Comparison of ENCODE assay signal across 1 cellular context in genomic region chr19:34999498-35000337, GRCh38.
TF ChIP-seq lines count a peak whose summit lies in the region.

Gene GRAMD1A (plus strand): TSS chr19:35000323. CDS start chr19:35000479, 156 bp downstream.

TF ChIP-seq in HepG2, 621 proteins besides CTCF, POLR2A, EP300 and RAD21 (continued from another document and continues in another):
- TF ChIP-seq, protein P1, sequence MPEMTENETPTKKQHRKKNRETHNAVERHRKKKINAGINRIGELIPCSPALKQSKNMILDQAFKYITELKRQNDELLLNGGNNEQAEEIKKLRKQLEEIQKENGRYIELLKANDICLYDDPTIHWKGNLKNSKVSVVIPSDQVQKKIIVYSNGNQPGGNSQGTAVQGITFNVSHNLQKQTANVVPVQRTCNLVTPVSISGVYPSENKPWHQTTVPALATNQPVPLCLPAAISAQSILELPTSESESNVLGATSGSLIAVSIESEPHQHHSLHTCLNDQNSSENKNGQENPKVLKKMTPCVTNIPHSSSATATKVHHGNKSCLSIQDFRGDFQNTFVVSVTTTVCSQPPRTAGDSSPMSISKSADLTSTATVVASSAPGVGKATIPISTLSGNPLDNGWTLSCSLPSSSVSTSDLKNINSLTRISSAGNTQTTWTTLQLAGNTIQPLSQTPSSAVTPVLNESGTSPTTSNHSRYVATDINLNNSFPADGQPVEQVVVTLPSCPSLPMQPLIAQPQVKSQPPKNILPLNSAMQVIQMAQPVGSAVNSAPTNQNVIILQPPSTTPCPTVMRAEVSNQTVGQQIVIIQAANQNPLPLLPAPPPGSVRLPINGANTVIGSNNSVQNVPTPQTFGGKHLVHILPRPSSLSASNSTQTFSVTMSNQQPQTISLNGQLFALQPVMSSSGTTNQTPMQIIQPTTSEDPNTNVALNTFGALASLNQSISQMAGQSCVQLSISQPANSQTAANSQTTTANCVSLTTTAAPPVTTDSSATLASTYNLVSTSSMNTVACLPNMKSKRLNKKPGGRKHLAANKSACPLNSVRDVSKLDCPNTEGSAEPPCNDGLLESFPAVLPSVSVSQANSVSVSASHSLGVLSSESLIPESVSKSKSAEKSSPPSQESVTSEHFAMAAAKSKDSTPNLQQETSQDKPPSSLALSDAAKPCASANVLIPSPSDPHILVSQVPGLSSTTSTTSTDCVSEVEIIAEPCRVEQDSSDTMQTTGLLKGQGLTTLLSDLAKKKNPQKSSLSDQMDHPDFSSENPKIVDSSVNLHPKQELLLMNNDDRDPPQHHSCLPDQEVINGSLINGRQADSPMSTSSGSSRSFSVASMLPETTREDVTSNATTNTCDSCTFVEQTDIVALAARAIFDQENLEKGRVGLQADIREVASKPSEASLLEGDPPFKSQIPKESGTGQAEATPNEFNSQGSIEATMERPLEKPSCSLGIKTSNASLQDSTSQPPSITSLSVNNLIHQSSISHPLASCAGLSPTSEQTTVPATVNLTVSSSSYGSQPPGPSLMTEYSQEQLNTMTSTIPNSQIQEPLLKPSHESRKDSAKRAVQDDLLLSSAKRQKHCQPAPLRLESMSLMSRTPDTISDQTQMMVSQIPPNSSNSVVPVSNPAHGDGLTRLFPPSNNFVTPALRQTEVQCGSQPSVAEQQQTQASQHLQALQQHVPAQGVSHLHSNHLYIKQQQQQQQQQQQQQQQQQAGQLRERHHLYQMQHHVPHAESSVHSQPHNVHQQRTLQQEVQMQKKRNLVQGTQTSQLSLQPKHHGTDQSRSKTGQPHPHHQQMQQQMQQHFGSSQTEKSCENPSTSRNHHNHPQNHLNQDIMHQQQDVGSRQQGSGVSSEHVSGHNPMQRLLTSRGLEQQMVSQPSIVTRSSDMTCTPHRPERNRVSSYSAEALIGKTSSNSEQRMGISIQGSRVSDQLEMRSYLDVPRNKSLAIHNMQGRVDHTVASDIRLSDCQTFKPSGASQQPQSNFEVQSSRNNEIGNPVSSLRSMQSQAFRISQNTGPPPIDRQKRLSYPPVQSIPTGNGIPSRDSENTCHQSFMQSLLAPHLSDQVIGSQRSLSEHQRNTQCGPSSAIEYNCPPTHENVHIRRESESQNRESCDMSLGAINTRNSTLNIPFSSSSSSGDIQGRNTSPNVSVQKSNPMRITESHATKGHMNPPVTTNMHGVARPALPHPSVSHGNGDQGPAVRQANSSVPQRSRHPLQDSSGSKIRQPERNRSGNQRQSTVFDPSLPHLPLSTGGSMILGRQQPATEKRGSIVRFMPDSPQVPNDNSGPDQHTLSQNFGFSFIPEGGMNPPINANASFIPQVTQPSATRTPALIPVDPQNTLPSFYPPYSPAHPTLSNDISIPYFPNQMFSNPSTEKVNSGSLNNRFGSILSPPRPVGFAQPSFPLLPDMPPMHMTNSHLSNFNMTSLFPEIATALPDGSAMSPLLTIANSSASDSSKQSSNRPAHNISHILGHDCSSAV (CRISPR knock-in tag; IDR thresholded peaks at IDR 0.05; ENCODE audit: borderline replicate concordance): no peak
- peak; percentile 32; the same call in 1 of the 2 replicates for TF ChIP-seq CEBPG (CRISPR knock-in tag; IDR thresholded peaks at IDR 0.05)
- no peak for TF ChIP-seq TFAP4 (IDR thresholded peaks at IDR 0.05; ENCODE audit: borderline replicate concordance, low read depth)
- no peak for TF ChIP-seq HOXA9 (CRISPR knock-in tag; IDR thresholded peaks at IDR 0.05; ENCODE audit: borderline replicate concordance)
- TF ChIP-seq ZNF12 (CRISPR knock-in tag; IDR thresholded peaks at IDR 0.05): no peak
- TF ChIP-seq PRPF4 (IDR thresholded peaks at IDR 0.05; ENCODE audit: low read depth, low read length, poor library complexity, severe bottlenecking): no peak
- no peak for TF ChIP-seq SMYD3 (CRISPR knock-in tag; IDR thresholded peaks at IDR 0.05)
- TF ChIP-seq ZNF232 (CRISPR knock-in tag; IDR thresholded peaks at IDR 0.05; ENCODE audit: borderline replicate concordance): peak; percentile 21; the same call in 1 of the 2 replicates
- no peak for TF ChIP-seq CREBL2 (CRISPR knock-in tag; IDR thresholded peaks at IDR 0.05; ENCODE audit: borderline replicate concordance)
- TF ChIP-seq ZFP62 (CRISPR knock-in tag; IDR thresholded peaks at IDR 0.05): no peak
- TF ChIP-seq ZZZ3 (CRISPR knock-in tag; IDR thresholded peaks at IDR 0.05; ENCODE audit: borderline replicate concordance): 0 out of 2 replicates have a peak, but pooled peaks have one; percentile 22
- peak; percentile 48 for TF ChIP-seq SALL1 (CRISPR knock-in tag; IDR thresholded peaks at IDR 0.05)
- no peak for TF ChIP-seq JUNB (CRISPR knock-in tag; IDR thresholded peaks at IDR 0.05; ENCODE audit: borderline replicate concordance)
- TF ChIP-seq SETDB1 (CRISPR knock-in tag; IDR thresholded peaks at IDR 0.05; ENCODE audit: borderline replicate concordance): no peak
- TF ChIP-seq, protein P2, sequence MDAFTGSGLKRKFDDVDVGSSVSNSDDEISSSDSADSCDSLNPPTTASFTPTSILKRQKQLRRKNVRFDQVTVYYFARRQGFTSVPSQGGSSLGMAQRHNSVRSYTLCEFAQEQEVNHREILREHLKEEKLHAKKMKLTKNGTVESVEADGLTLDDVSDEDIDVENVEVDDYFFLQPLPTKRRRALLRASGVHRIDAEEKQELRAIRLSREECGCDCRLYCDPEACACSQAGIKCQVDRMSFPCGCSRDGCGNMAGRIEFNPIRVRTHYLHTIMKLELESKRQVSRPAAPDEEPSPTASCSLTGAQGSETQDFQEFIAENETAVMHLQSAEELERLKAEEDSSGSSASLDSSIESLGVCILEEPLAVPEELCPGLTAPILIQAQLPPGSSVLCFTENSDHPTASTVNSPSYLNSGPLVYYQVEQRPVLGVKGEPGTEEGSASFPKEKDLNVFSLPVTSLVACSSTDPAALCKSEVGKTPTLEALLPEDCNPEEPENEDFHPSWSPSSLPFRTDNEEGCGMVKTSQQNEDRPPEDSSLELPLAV (CRISPR knock-in tag; conservative IDR thresholded peaks at IDR 0.05; ENCODE audit: low read depth): no peak
- no peak; the same call in 1 of the 2 replicates for TF ChIP-seq RFXAP (CRISPR knock-in tag; IDR thresholded peaks at IDR 0.05; ENCODE audit: borderline replicate concordance)
- no peak for TF ChIP-seq RAD51 (IDR thresholded peaks at IDR 0.05; ENCODE audit: borderline replicate concordance)
- TF ChIP-seq ZMYM4 (CRISPR knock-in tag; IDR thresholded peaks at IDR 0.05): 0 out of 2 replicates have a peak, but pooled peaks have one; percentile 11
- TF ChIP-seq, protein P3, sequence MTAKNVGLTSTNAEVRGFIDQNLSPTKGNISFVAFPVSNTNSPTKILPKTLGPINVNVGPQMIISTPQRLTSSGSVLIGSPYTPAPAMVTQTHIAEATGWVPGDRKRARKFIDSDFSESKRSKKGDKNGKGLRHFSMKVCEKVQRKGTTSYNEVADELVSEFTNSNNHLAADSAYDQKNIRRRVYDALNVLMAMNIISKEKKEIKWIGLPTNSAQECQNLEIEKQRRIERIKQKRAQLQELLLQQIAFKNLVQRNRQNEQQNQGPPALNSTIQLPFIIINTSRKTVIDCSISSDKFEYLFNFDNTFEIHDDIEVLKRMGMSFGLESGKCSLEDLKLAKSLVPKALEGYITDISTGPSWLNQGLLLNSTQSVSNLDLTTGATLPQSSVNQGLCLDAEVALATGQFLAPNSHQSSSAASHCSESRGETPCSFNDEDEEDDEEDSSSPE (CRISPR knock-in tag; IDR thresholded peaks at IDR 0.05): no peak
- no peak for TF ChIP-seq GFI1 (CRISPR knock-in tag; IDR thresholded peaks at IDR 0.05; ENCODE audit: borderline replicate concordance)
- no peak for TF ChIP-seq ZSCAN30 (CRISPR knock-in tag; IDR thresholded peaks at IDR 0.05)
- TF ChIP-seq SIN3A (IDR thresholded peaks at IDR 0.05; ENCODE audit: borderline replicate concordance, low read depth, low read length): no peak; the same call in 1 of the 2 replicates
- no peak for TF ChIP-seq ATF3 (CRISPR knock-in tag; IDR thresholded peaks at IDR 0.05)
- no peak for TF ChIP-seq HNF4G (IDR thresholded peaks at IDR 0.05; ENCODE audit: borderline replicate concordance, low read depth, low read length)
- TF ChIP-seq HNF4G (CRISPR knock-in tag; IDR thresholded peaks at IDR 0.05; ENCODE audit: borderline replicate concordance, low read depth): no peak; the same call in 1 of the 2 replicates
- no peak for TF ChIP-seq NR3C1 (CRISPR knock-in tag; IDR thresholded peaks at IDR 0.05)
- TF ChIP-seq CHCHD3 (CRISPR knock-in tag; IDR thresholded peaks at IDR 0.05): no peak
- no peak for TF ChIP-seq RELA (CRISPR knock-in tag; IDR thresholded peaks at IDR 0.05)
- TF ChIP-seq CAMTA2 (CRISPR knock-in tag; IDR thresholded peaks at IDR 0.05; ENCODE audit: borderline replicate concordance): no peak
- TF ChIP-seq CHD2 (IDR thresholded peaks at IDR 0.05; ENCODE audit: low read depth, low read length): no peak
- TF ChIP-seq XBP1 (CRISPR knock-in tag; IDR thresholded peaks at IDR 0.05): no peak
- TF ChIP-seq ZNF331 (CRISPR knock-in tag; IDR thresholded peaks at IDR 0.05): peak; percentile 4; the same call in 1 of the 2 replicates
- TF ChIP-seq ATF7 (IDR thresholded peaks at IDR 0.05): no peak
- TF ChIP-seq ATF7 (CRISPR knock-in tag; IDR thresholded peaks at IDR 0.05): 0 out of 2 replicates have a peak, but pooled peaks have one; percentile 47
- TF ChIP-seq, protein P4, sequence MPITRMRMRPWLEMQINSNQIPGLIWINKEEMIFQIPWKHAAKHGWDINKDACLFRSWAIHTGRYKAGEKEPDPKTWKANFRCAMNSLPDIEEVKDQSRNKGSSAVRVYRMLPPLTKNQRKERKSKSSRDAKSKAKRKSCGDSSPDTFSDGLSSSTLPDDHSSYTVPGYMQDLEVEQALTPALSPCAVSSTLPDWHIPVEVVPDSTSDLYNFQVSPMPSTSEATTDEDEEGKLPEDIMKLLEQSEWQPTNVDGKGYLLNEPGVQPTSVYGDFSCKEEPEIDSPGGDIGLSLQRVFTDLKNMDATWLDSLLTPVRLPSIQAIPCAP (CRISPR knock-in tag; IDR thresholded peaks at IDR 0.05; ENCODE audit: low read depth): no peak
- TF ChIP-seq NR2F2 (IDR thresholded peaks at IDR 0.05; ENCODE audit: borderline replicate concordance, low read depth): no peak
- no peak for TF ChIP-seq SRY (CRISPR knock-in tag; IDR thresholded peaks at IDR 0.05)
- TF ChIP-seq ZBTB8A (CRISPR knock-in tag; IDR thresholded peaks at IDR 0.05; ENCODE audit: borderline replicate concordance, low read depth): no peak
- no peak for TF ChIP-seq GATAD1 (CRISPR knock-in tag; IDR thresholded peaks at IDR 0.05)
- TF ChIP-seq TBP (CRISPR knock-in tag; IDR thresholded peaks at IDR 0.05): no peak
- TF ChIP-seq ZBTB20 (CRISPR knock-in tag; IDR thresholded peaks at IDR 0.05; ENCODE audit: borderline replicate concordance, low read depth): no peak
- TF ChIP-seq PRMT3 (CRISPR knock-in tag; IDR thresholded peaks at IDR 0.05; ENCODE audit: borderline replicate concordance, low read depth): no peak
- TF ChIP-seq, protein P5, sequence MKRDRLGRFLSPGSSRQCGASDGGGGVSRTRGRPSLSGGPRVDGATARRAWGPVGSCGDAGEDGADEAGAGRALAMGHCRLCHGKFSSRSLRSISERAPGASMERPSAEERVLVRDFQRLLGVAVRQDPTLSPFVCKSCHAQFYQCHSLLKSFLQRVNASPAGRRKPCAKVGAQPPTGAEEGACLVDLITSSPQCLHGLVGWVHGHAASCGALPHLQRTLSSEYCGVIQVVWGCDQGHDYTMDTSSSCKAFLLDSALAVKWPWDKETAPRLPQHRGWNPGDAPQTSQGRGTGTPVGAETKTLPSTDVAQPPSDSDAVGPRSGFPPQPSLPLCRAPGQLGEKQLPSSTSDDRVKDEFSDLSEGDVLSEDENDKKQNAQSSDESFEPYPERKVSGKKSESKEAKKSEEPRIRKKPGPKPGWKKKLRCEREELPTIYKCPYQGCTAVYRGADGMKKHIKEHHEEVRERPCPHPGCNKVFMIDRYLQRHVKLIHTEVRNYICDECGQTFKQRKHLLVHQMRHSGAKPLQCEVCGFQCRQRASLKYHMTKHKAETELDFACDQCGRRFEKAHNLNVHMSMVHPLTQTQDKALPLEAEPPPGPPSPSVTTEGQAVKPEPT (CRISPR knock-in tag; IDR thresholded peaks at IDR 0.05; ENCODE audit: low read depth): no peak
- TF ChIP-seq ZNF737 (CRISPR knock-in tag; IDR thresholded peaks at IDR 0.05; ENCODE audit: borderline replicate concordance): no peak
- no peak for TF ChIP-seq HNF1B (CRISPR knock-in tag; IDR thresholded peaks at IDR 0.05)
- TF ChIP-seq PAF1 (CRISPR knock-in tag; IDR thresholded peaks at IDR 0.05): no peak
- TF ChIP-seq SP1 (IDR thresholded peaks at IDR 0.05): no peak
- peak; percentile 51; the same call in 1 of the 2 replicates for TF ChIP-seq SP1 (CRISPR knock-in tag; IDR thresholded peaks at IDR 0.05)
- TF ChIP-seq, protein P6, sequence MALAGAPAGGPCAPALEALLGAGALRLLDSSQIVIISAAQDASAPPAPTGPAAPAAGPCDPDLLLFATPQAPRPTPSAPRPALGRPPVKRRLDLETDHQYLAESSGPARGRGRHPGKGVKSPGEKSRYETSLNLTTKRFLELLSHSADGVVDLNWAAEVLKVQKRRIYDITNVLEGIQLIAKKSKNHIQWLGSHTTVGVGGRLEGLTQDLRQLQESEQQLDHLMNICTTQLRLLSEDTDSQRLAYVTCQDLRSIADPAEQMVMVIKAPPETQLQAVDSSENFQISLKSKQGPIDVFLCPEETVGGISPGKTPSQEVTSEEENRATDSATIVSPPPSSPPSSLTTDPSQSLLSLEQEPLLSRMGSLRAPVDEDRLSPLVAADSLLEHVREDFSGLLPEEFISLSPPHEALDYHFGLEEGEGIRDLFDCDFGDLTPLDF (CRISPR knock-in tag; IDR thresholded peaks at IDR 0.05): no peak
- no peak; the same call in none of the 2 replicates for TF ChIP-seq ZC3H13 (CRISPR knock-in tag; IDR thresholded peaks at IDR 0.05)
